ENCODE assay signal across 1 cellular context in the genomic region with DNA sequence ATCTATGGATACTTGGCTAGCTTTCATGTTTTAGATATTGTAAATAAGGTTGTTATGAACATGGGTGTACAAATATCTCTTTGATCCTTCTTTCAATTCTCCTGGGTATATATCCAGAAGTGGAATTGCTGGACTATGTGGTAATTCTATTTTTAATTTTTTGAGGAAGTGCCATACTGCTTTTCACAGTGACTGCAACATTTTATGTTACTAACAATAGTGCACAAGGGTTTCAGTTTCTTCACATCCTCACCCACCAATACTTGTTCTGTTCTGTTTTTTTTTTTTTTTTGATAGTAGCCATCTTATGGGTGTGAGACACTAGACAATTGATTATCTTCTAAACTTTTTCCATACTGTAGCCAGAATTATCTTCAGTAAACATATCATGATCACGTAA.
A peak's percentile ranks its signal among the peaks of the same experiment; 100 is the strongest.
TF ChIP-seq lines count a peak whose summit lies in the region.

No MANE protein-coding gene starts in this region.

TF ChIP-seq in GM12878, 131 proteins besides CTCF, POLR2A, EP300 and RAD21:
- TF ChIP-seq MEF2B (IDR thresholded peaks at IDR 0.05; ENCODE audit: partially characterized antibody, poor library complexity, severe bottlenecking) (peak; percentile 33), YY1 (IDR thresholded peaks at IDR 0.05; ENCODE audit: low read depth, low read length) (no peak), SPI1 (IDR thresholded peaks at IDR 0.05; ENCODE audit: borderline replicate concordance, insufficient read depth, low read depth, low read length) (peak; percentile 12; the same call in 1 of the 2 replicates), TCF3 (IDR thresholded peaks at IDR 0.05; ENCODE audit: borderline replicate concordance, insufficient read depth, low read depth, low read length) (no peak)
- TF ChIP-seq, protein P1, sequence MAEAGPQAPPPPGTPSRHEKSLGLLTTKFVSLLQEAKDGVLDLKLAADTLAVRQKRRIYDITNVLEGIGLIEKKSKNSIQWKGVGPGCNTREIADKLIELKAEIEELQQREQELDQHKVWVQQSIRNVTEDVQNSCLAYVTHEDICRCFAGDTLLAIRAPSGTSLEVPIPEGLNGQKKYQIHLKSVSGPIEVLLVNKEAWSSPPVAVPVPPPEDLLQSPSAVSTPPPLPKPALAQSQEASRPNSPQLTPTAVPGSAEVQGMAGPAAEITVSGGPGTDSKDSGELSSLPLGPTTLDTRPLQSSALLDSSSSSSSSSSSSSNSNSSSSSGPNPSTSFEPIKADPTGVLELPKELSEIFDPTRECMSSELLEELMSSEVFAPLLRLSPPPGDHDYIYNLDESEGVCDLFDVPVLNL (IDR thresholded peaks at IDR 0.05; ENCODE audit: low read depth, low read length), result no peak
